25 cellular contexts compared by ENCODE assay signal in the genomic region with DNA sequence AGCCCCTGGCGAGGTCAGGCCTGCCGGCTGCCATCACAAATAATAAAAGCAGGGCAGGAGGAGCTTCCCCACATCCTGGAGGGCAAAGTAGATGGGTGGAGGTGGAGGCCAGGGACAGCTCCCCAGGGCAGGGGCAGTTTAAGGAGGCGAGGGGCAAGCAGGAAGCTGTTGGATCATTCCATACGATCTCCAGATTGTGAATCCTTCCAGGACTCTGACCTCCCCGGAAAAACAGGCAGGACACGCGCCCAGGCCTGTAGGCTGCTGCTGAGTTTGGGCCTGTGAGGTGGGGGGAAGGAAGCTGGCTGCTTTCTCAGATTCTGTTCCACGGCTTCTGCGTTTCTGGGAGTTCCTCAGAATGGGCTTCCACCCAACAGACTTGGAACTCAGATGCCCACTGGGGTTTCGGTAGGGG. TPM values are rescaled to one million over a fixed set of nuclear protein-coding genes. Genes with fewer than 3 reads are reported as not detected.
"Had no signal": no experiment of that assay in that cellular context is flagged by ENCODE, and none has a peak within 500 bp of the region (broad histone marks: within the 10 kb centered on the region; RNA-seq: fewer than 3 reads in every experiment).

No MANE protein-coding gene starts in this region.

- H3K4me1 ChIP-seq: left lung, right atrium auricular region, tibial nerve, uterus had no signal

- ATAC-seq: activated CD4-positive, alpha-beta T cell treated with anti-CD3 and anti-CD28 coated beads for 36 hours; activated naive CD8-positive, alpha-beta T cell treated with anti-CD3 and anti-CD28 coated beads, Interleukin-2, amount 50 U/mL, for 24 hours; left lung; stimulated activated naive CD8-positive, alpha-beta T cell treated with anti-CD3 and anti-CD28 coated beads, Interleukin-15, Interleukin-2, amounts not matched to agents 100 U/mL and 50 U/mL, for 24 hours; WTC11 had no signal

- H3K9me3 Mint-ChIP-seq: activated CD4-positive, alpha-beta memory T cell treated with anti-CD3 and anti-CD28 coated beads for 36 hours; activated naive CD8-positive, alpha-beta T cell treated with anti-CD3 and anti-CD28 coated beads, Interleukin-2, amount 50 U/mL, for 24 hours; activated T-helper 1 cell treated with anti-CD3 and anti-CD28 coated beads, Interleukin-12 subunit alpha, Interleukin-12 subunit beta, Interleukin-2, Interleukin-4 antibody, amounts not matched to agents 30 ng/mL and 10 ng/mL and 1 ng/mL, durations not matched to agents 14 hours and 24 hours and 36 hours; memory B cell; WTC11 had no signal

- H3K4me3 Mint-ChIP-seq: activated CD4-positive, alpha-beta memory T cell treated with anti-CD3 and anti-CD28 coated beads for 36 hours; activated CD4-positive, alpha-beta T cell treated with anti-CD3 and anti-CD28 coated beads for 36 hours; activated naive CD8-positive, alpha-beta T cell treated with anti-CD3 and anti-CD28 coated beads, Interleukin-2, amount 50 U/mL, for 24 hours; activated T-helper 1 cell treated with anti-CD3 and anti-CD28 coated beads, Interleukin-12 subunit alpha, Interleukin-12 subunit beta, Interleukin-2, Interleukin-4 antibody, amounts not matched to agents 30 ng/mL and 10 ng/mL and 1 ng/mL, durations not matched to agents 14 hours and 24 hours and 36 hours; memory B cell; WTC11 had no signal

- H3K27me3 ChIP-seq: brain microvascular endothelial cell, left lung, right atrium auricular region, tibial nerve, uterus had no signal

- H3K4me3 ChIP-seq: left lung, right atrium auricular region, tibial nerve, uterus had no signal

- DNase-seq: activated CD4-positive, alpha-beta memory T cell treated with anti-CD3 and anti-CD28 coated beads for 36 hours; activated CD4-positive, alpha-beta T cell treated with anti-CD3 and anti-CD28 coated beads for 36 hours; activated naive CD8-positive, alpha-beta T cell treated with anti-CD3 and anti-CD28 coated beads, Interleukin-2, amount 50 U/mL, for 24 hours; activated T-cell treated with anti-CD3 and anti-CD28 coated beads for 4 hours; brain microvascular endothelial cell; cerebellar nuclear complex; effector CD4-positive, alpha-beta T cell; foreskin fibroblast; glutamatergic neuron; hypothalamus; stimulated activated CD4-positive, alpha-beta T cell treated with anti-CD3 and anti-CD28 coated beads, Interleukin-2, amount 100 ng/mL, for 24 hours; stimulated activated naive CD8-positive, alpha-beta T cell treated with anti-CD3 and anti-CD28 coated beads, Interleukin-15, Interleukin-2, amounts not matched to agents 100 U/mL and 50 U/mL, for 24 hours; substantia nigra had no signal

- H3K27ac Mint-ChIP-seq: activated CD4-positive, alpha-beta memory T cell treated with anti-CD3 and anti-CD28 coated beads for 36 hours; activated CD4-positive, alpha-beta T cell treated with anti-CD3 and anti-CD28 coated beads for 36 hours; activated naive CD8-positive, alpha-beta T cell treated with anti-CD3 and anti-CD28 coated beads, Interleukin-2, amount 50 U/mL, for 24 hours; activated T-helper 1 cell treated with anti-CD3 and anti-CD28 coated beads, Interleukin-12 subunit alpha, Interleukin-12 subunit beta, Interleukin-2, Interleukin-4 antibody, amounts not matched to agents 30 ng/mL and 10 ng/mL and 1 ng/mL, durations not matched to agents 14 hours and 24 hours and 36 hours; memory B cell; progenitor cell of endocrine pancreas; WTC11 had no signal

- H3K27ac ChIP-seq: brain microvascular endothelial cell, left lung, right atrium auricular region, tibial nerve, uterus had no signal

- H3K9me3 ChIP-seq: left lung, right atrium auricular region, tibial nerve, uterus had no signal

- H3K27me3 Mint-ChIP-seq: activated CD4-positive, alpha-beta memory T cell treated with anti-CD3 and anti-CD28 coated beads for 36 hours; activated CD4-positive, alpha-beta T cell treated with anti-CD3 and anti-CD28 coated beads for 36 hours; activated naive CD8-positive, alpha-beta T cell treated with anti-CD3 and anti-CD28 coated beads, Interleukin-2, amount 50 U/mL, for 24 hours; memory B cell; progenitor cell of endocrine pancreas had no signal

- H3K4me1 Mint-ChIP-seq: activated CD4-positive, alpha-beta T cell treated with anti-CD3 and anti-CD28 coated beads for 36 hours; activated naive CD8-positive, alpha-beta T cell treated with anti-CD3 and anti-CD28 coated beads, Interleukin-2, amount 50 U/mL, for 24 hours; memory B cell; WTC11 had no signal

- H3K36me3 ChIP-seq: uterus had no signal

RNA-seq across cellular contexts. Expression of gene ADM2, which starts 45.6 kb away (rescaled TPM):
- total RNA-seq: tibial nerve had no signal
- polyA plus RNA-seq: neural cell had no signal

RNA-seq across cellular contexts. Expression of gene MIOX, which starts 51.0 kb away (rescaled TPM):
- total RNA-seq: aorta, left lung, mononuclear cell, omental fat pad, right atrium auricular region, tibial nerve, uterus had no signal
- polyA plus RNA-seq: aorta, neural cell had no signal
